In genomic region chr3:72665701-72666443, GRCh38 we compare ENCODE assay signal across 8 cellular contexts.
DNase-seq lines count a peak whose midpoint lies in the region; ATAC-seq and TF ChIP-seq lines count a peak whose summit lies in the region.

No MANE protein-coding gene starts in this region.

- TF ChIP-seq POLR2A in thyroid gland (IDR thresholded peaks at IDR 0.05): no peak

- no peaks in the 10 kb centered on the region for H3K36me3 ChIP-seq in BE2C
- H3K36me3 ChIP-seq in mucosa of descending colon (ENCODE audit: low read depth): no peaks in the 10 kb centered on the region
- H3K36me3 ChIP-seq in thyroid gland: no peaks in the 10 kb centered on the region

- DNase-seq in BE2C: peak; percentile 83
- DNase-seq in HFFc6: peak; percentile 9
- DNase-seq in activated B cell treated with CpG ODN at 0.5 μM for 24 hours: no peak
- DNase-seq in caudate nucleus (lab: John Stamatoyannopoulos, UW): peak in 3 of 61 donors; percentile 4 to 11 (median 7)
- peak in 2 of 3 donors; percentile 35 to 88 for DNase-seq in mucosa of descending colon
- DNase-seq in thyroid gland: peak; percentile 13 to 21
- no peak for DNase-seq in NCI-H345 (lab: John Stamatoyannopoulos, UW)

- H3K4me3 ChIP-seq in BE2C (ENCODE audit: low read depth, low read length) (peak overlapping the region; percentile 31), mucosa of descending colon (no peak overlapping the region), thyroid gland (replicated peaks in 1 of 3) (no peak overlapping the region)

- 79 to 81% methylated on average over 13 of the region's 13 CpGs for WGBS in thyroid gland, 2 donors

- H3K27ac ChIP-seq in caudate nucleus (ENCODE audit: low read depth, low read length): peak overlapping the region; percentile 7
- H3K27ac ChIP-seq in thyroid gland: no peak overlapping the region

- intact Hi-C loops in activated B cell treated with CpG ODN at 0.5 μM for 24 hours (cut with micrococcal nuclease) (loop anchor here (1.0 to 10.0 kb wide), 4 partner anchors 156 to 791 kb away; no protein-coding TSS in a partner anchor), mucosa of descending colon (cut with DNase I, micrococcal nuclease) (loop anchor here in 1 of 2 donors (5.0 kb wide), 1 partner anchor 156 kb away; no protein-coding TSS in a partner anchor), thyroid gland (cut with DNase I) (no loop called here)

- H3K9me3 Mint-ChIP-seq in HFFc6: no peaks in the 10 kb centered on the region
- H3K9me3 Mint-ChIP-seq in activated B cell treated with CpG ODN at 0.5 μM for 24 hours: no peaks in the 10 kb centered on the region

- no peaks in the 10 kb centered on the region for H3K9me3 ChIP-seq in BE2C
- no peaks in the 10 kb centered on the region for H3K9me3 ChIP-seq in mucosa of descending colon
- no peaks in the 10 kb centered on the region for H3K9me3 ChIP-seq in thyroid gland

- TF ChIP-seq CTCF in BE2C (IDR thresholded peaks at IDR 0.05; ENCODE audit: low read depth, low read length) (peak; percentile 90), HFFc6 (IDR thresholded peaks at IDR 0.05) (peak; percentile 82), activated B cell treated with CpG ODN at 0.5 μM for 24 hours (IDR thresholded peaks at IDR 0.05) (no peak), mucosa of descending colon (IDR thresholded peaks at IDR 0.05) (no peak), thyroid gland (IDR thresholded peaks at IDR 0.05) (peak in 3 of 6 experiments; percentile 12 to 42 (median 27))

- H3K27me3 ChIP-seq in BE2C (no peaks in the 10 kb centered on the region), thyroid gland (no peaks in the 10 kb centered on the region)

- H3K4me1 Mint-ChIP-seq in HFFc6 (ENCODE audit: low read depth) (peaks cover 7% of the 10 kb centered on the region), activated B cell treated with CpG ODN at 0.5 μM for 24 hours (no peaks in the 10 kb centered on the region)

- POLR2A ChIA-PET in activated B cell treated with CpG ODN at 0.5 μM for 24 hours (lab: Charles Lee): interaction anchor here (0.6 kb wide), 1 partner anchor 713 kb away, joined by 4 read pairs; no protein-coding TSS in a partner anchor

- H3K4me1 ChIP-seq in BE2C (peaks cover 18% of the 10 kb centered on the region), mucosa of descending colon (ENCODE audit: low read depth) (no peaks in the 10 kb centered on the region), thyroid gland (no peaks in the 10 kb centered on the region)

- peak; percentile 50 for ATAC-seq in activated B cell treated with CpG ODN at 0.5 μM for 24 hours (ENCODE audit: low read depth)
- ATAC-seq in mucosa of descending colon: peak; percentile 82
- no peak for ATAC-seq in GM18909 (IDR thresholded peaks at IDR 0.05; ENCODE audit: poor library complexity, unreplicated experiment)

- H3K4me3 Mint-ChIP-seq in HFFc6: no peak overlapping the region
- no peak overlapping the region for H3K4me3 Mint-ChIP-seq in activated B cell treated with CpG ODN at 0.5 μM for 24 hours

- no peak overlapping the region for H3K27ac Mint-ChIP-seq in HFFc6
- H3K27ac Mint-ChIP-seq in activated B cell treated with CpG ODN at 0.5 μM for 24 hours: no peak overlapping the region

- H3K36me3 Mint-ChIP-seq in HFFc6 (ENCODE audit: low read depth): no peaks in the 10 kb centered on the region
- no peaks in the 10 kb centered on the region for H3K36me3 Mint-ChIP-seq in activated B cell treated with CpG ODN at 0.5 μM for 24 hours (ENCODE audit: low read depth)

- H3K27me3 Mint-ChIP-seq in HFFc6 (ENCODE audit: insufficient read depth) (peaks cover 3% of the 10 kb centered on the region), activated B cell treated with CpG ODN at 0.5 μM for 24 hours (peaks cover 6% of the 10 kb centered on the region)

- CTCF ChIA-PET in activated B cell treated with CpG ODN at 0.5 μM for 24 hours (lab: Charles Lee): interaction anchor here (0.7 to 3.5 kb wide), 24 partner anchors 16 to 793 kb away, joined by 3 to 54 read pairs (median 4); no protein-coding TSS in a partner anchor

Comparison
In these comparisons a context has a peak if more than half of its experiments do, and no peak if none do; other contexts are left out.
1. DNase-seq: peak in BE2C (single experiment), HFFc6 (single experiment), mucosa of descending colon (2 of 3) and thyroid gland (2 of 2); none in activated B cell treated with CpG ODN at 0.5 μM for 24 hours (single experiment) and NCI-H345 (single experiment).
2. CTCF ChIP-seq: peak in BE2C (single experiment) and HFFc6 (single experiment); none in activated B cell treated with CpG ODN at 0.5 μM for 24 hours (single experiment) and mucosa of descending colon (single experiment).